ENCODE assay signal across 1 cellular context in the genomic region with DNA sequence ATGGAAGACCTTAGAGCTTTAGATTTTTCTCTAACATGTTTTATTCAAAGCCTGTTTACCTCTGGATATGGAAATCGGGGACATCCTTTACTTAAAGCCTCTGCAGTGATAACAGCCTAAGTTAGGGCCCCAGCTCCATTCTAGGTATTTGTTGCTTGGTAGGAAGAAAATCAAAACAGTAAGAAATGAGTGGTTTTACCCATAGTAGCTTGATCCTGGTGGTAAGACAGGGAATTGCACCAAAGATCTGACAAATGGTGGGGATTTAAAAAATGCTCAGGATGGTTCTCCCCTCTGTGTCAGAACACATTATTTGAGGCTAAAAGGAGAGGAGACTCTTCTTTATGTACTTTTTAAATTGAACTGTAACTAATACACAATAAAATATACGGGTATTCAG.
TF ChIP-seq lines count a peak whose summit lies in the region.

No MANE protein-coding gene starts in this region.

TF ChIP-seq in WTC11, 78 proteins besides CTCF, POLR2A, EP300 and RAD21 (continued from another document):
- TF ChIP-seq, protein P1, sequence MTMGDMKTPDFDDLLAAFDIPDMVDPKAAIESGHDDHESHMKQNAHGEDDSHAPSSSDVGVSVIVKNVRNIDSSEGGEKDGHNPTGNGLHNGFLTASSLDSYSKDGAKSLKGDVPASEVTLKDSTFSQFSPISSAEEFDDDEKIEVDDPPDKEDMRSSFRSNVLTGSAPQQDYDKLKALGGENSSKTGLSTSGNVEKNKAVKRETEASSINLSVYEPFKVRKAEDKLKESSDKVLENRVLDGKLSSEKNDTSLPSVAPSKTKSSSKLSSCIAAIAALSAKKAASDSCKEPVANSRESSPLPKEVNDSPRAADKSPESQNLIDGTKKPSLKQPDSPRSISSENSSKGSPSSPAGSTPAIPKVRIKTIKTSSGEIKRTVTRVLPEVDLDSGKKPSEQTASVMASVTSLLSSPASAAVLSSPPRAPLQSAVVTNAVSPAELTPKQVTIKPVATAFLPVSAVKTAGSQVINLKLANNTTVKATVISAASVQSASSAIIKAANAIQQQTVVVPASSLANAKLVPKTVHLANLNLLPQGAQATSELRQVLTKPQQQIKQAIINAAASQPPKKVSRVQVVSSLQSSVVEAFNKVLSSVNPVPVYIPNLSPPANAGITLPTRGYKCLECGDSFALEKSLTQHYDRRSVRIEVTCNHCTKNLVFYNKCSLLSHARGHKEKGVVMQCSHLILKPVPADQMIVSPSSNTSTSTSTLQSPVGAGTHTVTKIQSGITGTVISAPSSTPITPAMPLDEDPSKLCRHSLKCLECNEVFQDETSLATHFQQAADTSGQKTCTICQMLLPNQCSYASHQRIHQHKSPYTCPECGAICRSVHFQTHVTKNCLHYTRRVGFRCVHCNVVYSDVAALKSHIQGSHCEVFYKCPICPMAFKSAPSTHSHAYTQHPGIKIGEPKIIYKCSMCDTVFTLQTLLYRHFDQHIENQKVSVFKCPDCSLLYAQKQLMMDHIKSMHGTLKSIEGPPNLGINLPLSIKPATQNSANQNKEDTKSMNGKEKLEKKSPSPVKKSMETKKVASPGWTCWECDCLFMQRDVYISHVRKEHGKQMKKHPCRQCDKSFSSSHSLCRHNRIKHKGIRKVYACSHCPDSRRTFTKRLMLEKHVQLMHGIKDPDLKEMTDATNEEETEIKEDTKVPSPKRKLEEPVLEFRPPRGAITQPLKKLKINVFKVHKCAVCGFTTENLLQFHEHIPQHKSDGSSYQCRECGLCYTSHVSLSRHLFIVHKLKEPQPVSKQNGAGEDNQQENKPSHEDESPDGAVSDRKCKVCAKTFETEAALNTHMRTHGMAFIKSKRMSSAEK (CRISPR knock-in tag; IDR thresholded peaks at IDR 0.05; ENCODE audit: borderline replicate concordance) = no peak
- TF ChIP-seq FOXP1 (CRISPR knock-in tag; IDR thresholded peaks at IDR 0.05; ENCODE audit: borderline replicate concordance) (no peak), ZBTB21 (CRISPR knock-in tag; IDR thresholded peaks at IDR 0.05; ENCODE audit: borderline replicate concordance) (no peak), ZNF219 (CRISPR knock-in tag; IDR thresholded peaks at IDR 0.05; ENCODE audit: borderline replicate concordance) (no peak), ZNF138 (CRISPR knock-in tag; conservative IDR thresholded peaks at IDR 0.05) (no peak), KAT7 (CRISPR knock-in tag; IDR thresholded peaks at IDR 0.05; ENCODE audit: borderline replicate concordance) (no peak), SMAD4 (CRISPR knock-in tag; IDR thresholded peaks at IDR 0.05) (no peak), GRHL2 (CRISPR knock-in tag; IDR thresholded peaks at IDR 0.05; ENCODE audit: insufficient replicate concordance, severe bottlenecking) (no peak)
- TF ChIP-seq, protein P2, sequence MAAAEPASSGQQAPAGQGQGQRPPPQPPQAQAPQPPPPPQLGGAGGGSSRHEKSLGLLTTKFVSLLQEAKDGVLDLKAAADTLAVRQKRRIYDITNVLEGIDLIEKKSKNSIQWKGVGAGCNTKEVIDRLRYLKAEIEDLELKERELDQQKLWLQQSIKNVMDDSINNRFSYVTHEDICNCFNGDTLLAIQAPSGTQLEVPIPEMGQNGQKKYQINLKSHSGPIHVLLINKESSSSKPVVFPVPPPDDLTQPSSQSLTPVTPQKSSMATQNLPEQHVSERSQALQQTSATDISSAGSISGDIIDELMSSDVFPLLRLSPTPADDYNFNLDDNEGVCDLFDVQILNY (CRISPR knock-in tag; IDR thresholded peaks at IDR 0.05) = no peak
- TF ChIP-seq, protein P3, sequence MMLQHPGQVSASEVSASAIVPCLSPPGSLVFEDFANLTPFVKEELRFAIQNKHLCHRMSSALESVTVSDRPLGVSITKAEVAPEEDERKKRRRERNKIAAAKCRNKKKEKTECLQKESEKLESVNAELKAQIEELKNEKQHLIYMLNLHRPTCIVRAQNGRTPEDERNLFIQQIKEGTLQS (CRISPR knock-in tag; conservative IDR thresholded peaks at IDR 0.05) = no peak
- TF ChIP-seq, protein P4, sequence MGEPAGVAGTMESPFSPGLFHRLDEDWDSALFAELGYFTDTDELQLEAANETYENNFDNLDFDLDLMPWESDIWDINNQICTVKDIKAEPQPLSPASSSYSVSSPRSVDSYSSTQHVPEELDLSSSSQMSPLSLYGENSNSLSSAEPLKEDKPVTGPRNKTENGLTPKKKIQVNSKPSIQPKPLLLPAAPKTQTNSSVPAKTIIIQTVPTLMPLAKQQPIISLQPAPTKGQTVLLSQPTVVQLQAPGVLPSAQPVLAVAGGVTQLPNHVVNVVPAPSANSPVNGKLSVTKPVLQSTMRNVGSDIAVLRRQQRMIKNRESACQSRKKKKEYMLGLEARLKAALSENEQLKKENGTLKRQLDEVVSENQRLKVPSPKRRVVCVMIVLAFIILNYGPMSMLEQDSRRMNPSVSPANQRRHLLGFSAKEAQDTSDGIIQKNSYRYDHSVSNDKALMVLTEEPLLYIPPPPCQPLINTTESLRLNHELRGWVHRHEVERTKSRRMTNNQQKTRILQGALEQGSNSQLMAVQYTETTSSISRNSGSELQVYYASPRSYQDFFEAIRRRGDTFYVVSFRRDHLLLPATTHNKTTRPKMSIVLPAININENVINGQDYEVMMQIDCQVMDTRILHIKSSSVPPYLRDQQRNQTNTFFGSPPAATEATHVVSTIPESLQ (CRISPR knock-in tag; IDR thresholded peaks at IDR 0.05) = no peak
